In the genomic region with DNA sequence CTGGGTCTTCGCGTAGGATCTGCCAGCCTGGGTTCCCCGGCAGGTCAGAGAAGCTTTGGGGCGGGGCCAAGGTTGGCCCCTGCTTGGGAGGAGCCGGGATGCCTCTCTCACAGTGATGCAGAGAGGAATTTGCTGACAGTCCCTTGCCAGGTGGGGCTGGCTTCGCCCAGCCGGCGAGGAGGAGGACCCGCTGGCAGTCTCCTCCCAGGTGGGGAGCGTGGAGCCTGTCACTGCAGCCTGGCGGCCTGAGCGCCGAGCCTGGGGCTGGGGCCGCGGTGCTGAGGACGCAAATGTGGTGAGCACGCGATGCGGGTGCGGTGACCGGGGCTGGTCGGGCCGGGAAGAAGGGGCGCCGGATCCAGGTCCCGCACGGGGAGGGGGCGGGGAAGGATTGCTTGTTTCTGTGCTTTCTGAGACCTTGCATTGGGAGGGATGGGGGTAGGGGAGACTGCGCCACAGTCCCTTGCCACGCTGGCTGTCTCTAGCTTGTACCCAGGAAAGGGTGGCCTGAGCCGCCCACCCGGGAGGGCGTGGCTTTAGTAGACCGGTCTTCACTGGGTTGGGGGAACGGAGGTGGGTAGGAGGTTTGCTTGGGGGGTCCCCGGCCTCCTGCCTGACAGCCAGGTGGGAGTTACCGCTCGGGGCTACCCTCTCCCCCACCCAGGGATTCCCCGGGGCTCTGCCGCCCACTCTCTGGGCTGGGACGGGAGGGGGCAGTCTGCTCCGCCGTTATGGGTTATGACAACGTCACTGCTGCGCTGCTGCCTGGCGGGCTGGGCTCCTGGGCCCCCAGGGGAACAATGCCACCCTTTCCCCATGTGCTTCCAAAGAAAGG, we compare ENCODE assay signal across 1 cellular context.
TF ChIP-seq lines count a peak whose summit lies in the region.

A gene with protein sequence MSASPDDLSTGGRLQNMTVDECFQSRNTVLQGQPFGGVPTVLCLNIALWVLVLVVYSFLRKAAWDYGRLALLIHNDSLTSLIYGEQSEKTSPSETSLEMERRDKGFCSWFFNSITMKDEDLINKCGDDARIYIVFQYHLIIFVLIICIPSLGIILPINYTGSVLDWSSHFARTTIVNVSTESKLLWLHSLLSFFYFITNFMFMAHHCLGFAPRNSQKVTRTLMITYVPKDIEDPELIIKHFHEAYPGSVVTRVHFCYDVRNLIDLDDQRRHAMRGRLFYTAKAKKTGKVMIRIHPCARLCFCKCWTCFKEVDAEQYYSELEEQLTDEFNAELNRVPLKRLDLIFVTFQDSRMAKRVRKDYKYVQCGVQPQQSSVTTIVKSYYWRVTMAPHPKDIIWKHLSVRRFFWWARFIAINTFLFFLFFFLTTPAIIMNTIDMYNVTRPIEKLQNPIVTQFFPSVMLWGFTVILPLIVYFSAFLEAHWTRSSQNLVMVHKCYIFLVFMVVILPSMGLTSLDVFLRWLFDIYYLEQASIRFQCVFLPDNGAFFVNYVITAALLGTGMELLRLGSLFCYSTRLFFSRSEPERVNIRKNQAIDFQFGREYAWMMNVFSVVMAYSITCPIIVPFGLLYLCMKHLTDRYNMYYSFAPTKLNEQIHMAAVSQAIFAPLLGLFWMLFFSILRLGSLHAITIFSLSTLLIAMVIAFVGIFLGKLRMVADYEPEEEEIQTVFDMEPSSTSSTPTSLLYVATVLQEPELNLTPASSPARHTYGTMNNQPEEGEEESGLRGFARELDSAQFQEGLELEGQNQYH (plus strand): TSS at position 196 of the 835 bp plus-strand sequence. CDS start 37,016 bp downstream, outside the sequence.

TF ChIP-seq in K562, 482 proteins besides CTCF, POLR2A, EP300 and RAD21:
- TF ChIP-seq EGR1 (conservative IDR thresholded peaks at IDR 0.05) (0 out of 2 replicates have a peak, but pooled peaks have one; percentile 12), ZNF77 (CRISPR knock-in tag; IDR thresholded peaks at IDR 0.05) (no peak), LEF1 (IDR thresholded peaks at IDR 0.05) (no peak), ZNF586 (CRISPR knock-in tag; conservative IDR thresholded peaks at IDR 0.05) (no peak), IFI16 (CRISPR knock-in tag; IDR thresholded peaks at IDR 0.05) (no peak), NCOA2 (IDR thresholded peaks at IDR 0.05; ENCODE audit: partially characterized antibody in 2 of 2) (peak in 1 of 2 experiments; percentile 10)
- TF ChIP-seq, protein P1, sequence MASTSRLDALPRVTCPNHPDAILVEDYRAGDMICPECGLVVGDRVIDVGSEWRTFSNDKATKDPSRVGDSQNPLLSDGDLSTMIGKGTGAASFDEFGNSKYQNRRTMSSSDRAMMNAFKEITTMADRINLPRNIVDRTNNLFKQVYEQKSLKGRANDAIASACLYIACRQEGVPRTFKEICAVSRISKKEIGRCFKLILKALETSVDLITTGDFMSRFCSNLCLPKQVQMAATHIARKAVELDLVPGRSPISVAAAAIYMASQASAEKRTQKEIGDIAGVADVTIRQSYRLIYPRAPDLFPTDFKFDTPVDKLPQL (IDR thresholded peaks at IDR 0.05; ENCODE audit: extremely low read depth, insufficient read length) = no peak
- TF ChIP-seq, protein P2, sequence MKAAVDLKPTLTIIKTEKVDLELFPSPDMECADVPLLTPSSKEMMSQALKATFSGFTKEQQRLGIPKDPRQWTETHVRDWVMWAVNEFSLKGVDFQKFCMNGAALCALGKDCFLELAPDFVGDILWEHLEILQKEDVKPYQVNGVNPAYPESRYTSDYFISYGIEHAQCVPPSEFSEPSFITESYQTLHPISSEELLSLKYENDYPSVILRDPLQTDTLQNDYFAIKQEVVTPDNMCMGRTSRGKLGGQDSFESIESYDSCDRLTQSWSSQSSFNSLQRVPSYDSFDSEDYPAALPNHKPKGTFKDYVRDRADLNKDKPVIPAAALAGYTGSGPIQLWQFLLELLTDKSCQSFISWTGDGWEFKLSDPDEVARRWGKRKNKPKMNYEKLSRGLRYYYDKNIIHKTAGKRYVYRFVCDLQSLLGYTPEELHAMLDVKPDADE (conservative IDR thresholded peaks at IDR 0.05; ENCODE audit: control insufficient read depth, low read depth, low read length) = no peak
- TF ChIP-seq, protein P3, sequence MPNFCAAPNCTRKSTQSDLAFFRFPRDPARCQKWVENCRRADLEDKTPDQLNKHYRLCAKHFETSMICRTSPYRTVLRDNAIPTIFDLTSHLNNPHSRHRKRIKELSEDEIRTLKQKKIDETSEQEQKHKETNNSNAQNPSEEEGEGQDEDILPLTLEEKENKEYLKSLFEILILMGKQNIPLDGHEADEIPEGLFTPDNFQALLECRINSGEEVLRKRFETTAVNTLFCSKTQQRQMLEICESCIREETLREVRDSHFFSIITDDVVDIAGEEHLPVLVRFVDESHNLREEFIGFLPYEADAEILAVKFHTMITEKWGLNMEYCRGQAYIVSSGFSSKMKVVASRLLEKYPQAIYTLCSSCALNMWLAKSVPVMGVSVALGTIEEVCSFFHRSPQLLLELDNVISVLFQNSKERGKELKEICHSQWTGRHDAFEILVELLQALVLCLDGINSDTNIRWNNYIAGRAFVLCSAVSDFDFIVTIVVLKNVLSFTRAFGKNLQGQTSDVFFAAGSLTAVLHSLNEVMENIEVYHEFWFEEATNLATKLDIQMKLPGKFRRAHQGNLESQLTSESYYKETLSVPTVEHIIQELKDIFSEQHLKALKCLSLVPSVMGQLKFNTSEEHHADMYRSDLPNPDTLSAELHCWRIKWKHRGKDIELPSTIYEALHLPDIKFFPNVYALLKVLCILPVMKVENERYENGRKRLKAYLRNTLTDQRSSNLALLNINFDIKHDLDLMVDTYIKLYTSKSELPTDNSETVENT (CRISPR knock-in tag; IDR thresholded peaks at IDR 0.05) = no peak
- TF ChIP-seq, protein P4, sequence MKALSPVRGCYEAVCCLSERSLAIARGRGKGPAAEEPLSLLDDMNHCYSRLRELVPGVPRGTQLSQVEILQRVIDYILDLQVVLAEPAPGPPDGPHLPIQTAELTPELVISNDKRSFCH (CRISPR knock-in tag; IDR thresholded peaks at IDR 0.05) = no peak
- TF ChIP-seq, protein P4 (tag; IDR thresholded peaks at IDR 0.05) = no peak
TF ChIP-seq in K562: peak in this region for 2.
